ENCODE assay signal across 8 cellular contexts in the genomic region with DNA sequence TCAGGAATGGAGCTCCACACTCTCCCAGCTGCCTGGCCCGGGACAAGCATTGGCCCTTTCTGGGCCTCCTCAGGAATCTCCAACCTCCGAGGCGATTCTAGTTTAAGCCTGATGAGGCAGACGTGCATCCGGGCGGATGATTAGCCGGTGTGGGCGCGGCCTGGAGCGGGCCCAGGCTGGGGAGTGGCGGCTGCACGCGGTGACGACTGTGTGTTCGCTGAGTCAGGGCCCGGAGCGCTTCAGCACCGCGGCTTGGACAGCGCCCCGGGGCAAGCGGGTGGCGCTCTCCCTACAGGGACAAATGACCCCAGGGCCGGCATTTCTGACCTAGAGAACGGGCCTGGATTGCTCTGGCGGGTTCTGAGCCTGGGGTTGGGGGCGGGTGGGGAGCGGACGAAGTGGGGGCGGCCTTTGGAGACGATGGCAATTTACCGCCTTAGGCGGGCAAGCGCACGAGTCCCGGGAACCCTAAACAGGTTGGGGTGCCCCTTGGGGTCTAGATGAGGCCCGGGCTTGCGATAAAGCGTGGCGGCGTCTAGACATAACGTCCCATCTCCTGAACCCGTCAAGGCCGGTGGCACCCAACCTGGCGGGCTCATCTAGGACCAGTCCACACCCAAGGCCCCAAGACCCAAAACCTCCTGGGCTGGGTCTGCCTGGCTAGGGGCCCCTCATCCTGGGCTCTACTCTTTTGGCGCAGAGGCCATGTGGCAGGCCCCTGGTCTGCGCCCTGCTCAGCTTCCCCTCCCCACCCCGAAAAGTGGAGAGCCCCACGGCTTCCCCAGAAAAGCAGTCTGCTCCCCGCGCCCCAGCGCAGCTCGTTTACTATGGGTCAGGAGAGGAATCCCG. TPM values are rescaled to one million over a fixed set of nuclear protein-coding genes. Genes with fewer than 3 reads are reported as not detected.
DNase-seq lines count a peak whose midpoint lies in the region; ATAC-seq and TF ChIP-seq lines count a peak whose summit lies in the region.

No MANE protein-coding gene starts in this region.

- H3K27ac Mint-ChIP-seq in activated CD8-positive, alpha-beta memory T cell treated with anti-CD3 and anti-CD28 coated beads, Interleukin-2, amount 10 ng/mL, durations not matched to agents 7 days and 5 days = no peak overlapping the region

- H3K9me2 ChIP-seq in MM.1S (replicated peaks; ENCODE audit: insufficient read depth, low read length) = no peaks in the 10 kb centered on the region

- H3K27me3 Mint-ChIP-seq in activated CD8-positive, alpha-beta memory T cell treated with anti-CD3 and anti-CD28 coated beads, Interleukin-2, amount 10 ng/mL, durations not matched to agents 7 days and 5 days = peaks cover 64% of the 10 kb centered on the region

- H3K27ac ChIP-seq in MM.1S (ENCODE audit: low read length) (no peak overlapping the region), gastrocnemius medialis (no peak overlapping the region)

- H3F3A ChIP-seq in MM.1S (ENCODE audit: insufficient read depth, low read length) = no peaks in the 10 kb centered on the region

- H3K9ac ChIP-seq in MM.1S (ENCODE audit: low read length) = no peak overlapping the region

- no peaks in the 10 kb centered on the region for H3K9me3 Mint-ChIP-seq in activated CD8-positive, alpha-beta memory T cell treated with anti-CD3 and anti-CD28 coated beads, Interleukin-2, amount 10 ng/mL, durations not matched to agents 7 days and 5 days (ENCODE audit: low read depth)

- TF ChIP-seq CTCF in MM.1S (IDR thresholded peaks at IDR 0.05; ENCODE audit: low read length) (no peak), gastrocnemius medialis (IDR thresholded peaks at IDR 0.05 in 4 of 5, conservative IDR thresholded peaks at IDR 0.05 in 1 of 5) (no peak)

- DNase-seq in EL (peak; percentile 85), MM.1S (peak; percentile 74), foreskin melanocyte (peak; percentile 64), posterior cingulate gyrus (peak in 7 of 10 donors; percentile 12 to 90 (median 53)), KG1 (lab: John Stamatoyannopoulos, UW) (no peak), GM19238 (ENCODE audit: insufficient read length, low spot score) (no peak), gastrocnemius medialis (no peak)
- peak; percentile 76 for DNase-seq in activated CD8-positive, alpha-beta memory T cell treated with anti-CD3 and anti-CD28 coated beads, Interleukin-2, amount 10 ng/mL, durations not matched to agents 7 days and 5 days

- intact Hi-C loops in posterior cingulate gyrus (cut with DNase I) = no loop called here
- intact Hi-C loops in gastrocnemius medialis (cut with DNase I; ENCODE audit: low total_unique reads) = no loop called here

- H3K4me3 ChIP-seq in MM.1S (ENCODE audit: low read length) (no peak overlapping the region), gastrocnemius medialis (no peak overlapping the region)

- no peaks in the 10 kb centered on the region for H3K36me3 Mint-ChIP-seq in activated CD8-positive, alpha-beta memory T cell treated with anti-CD3 and anti-CD28 coated beads, Interleukin-2, amount 10 ng/mL, durations not matched to agents 7 days and 5 days

- peak; percentile 99 for ATAC-seq in activated CD8-positive, alpha-beta memory T cell treated with anti-CD3 and anti-CD28 coated beads, Interleukin-2, amount 10 ng/mL, durations not matched to agents 7 days and 5 days
- ATAC-seq in gastrocnemius medialis = no peak

- H3K36me3 ChIP-seq in MM.1S (replicated peaks; ENCODE audit: insufficient read depth, low read length) (no peaks in the 10 kb centered on the region), gastrocnemius medialis (no peaks in the 10 kb centered on the region)

- H3K4me3 Mint-ChIP-seq in activated CD8-positive, alpha-beta memory T cell treated with anti-CD3 and anti-CD28 coated beads, Interleukin-2, amount 10 ng/mL, durations not matched to agents 7 days and 5 days = no peak overlapping the region

- H3K4me1 Mint-ChIP-seq in activated CD8-positive, alpha-beta memory T cell treated with anti-CD3 and anti-CD28 coated beads, Interleukin-2, amount 10 ng/mL, durations not matched to agents 7 days and 5 days = no peaks in the 10 kb centered on the region

- TF ChIP-seq POLR2A in gastrocnemius medialis (IDR thresholded peaks at IDR 0.05) = no peak

- H3K27me3 ChIP-seq in MM.1S (replicated peaks; ENCODE audit: insufficient read depth, low read length) (peaks cover 54% of the 10 kb centered on the region), gastrocnemius medialis (peaks cover 29 to 45% (median 33%) of the 10 kb centered on the region in 3 donors)

- no peak overlapping the region for H3K4me2 ChIP-seq in MM.1S (ENCODE audit: low read depth, low read length)

- CTCF ChIA-PET in activated CD8-positive, alpha-beta memory T cell treated with anti-CD3 and anti-CD28 coated beads, Interleukin-2, amount 10 ng/mL, durations not matched to agents 7 days and 5 days (lab: Charles Lee) = interaction anchor here (2.2 kb wide), 1 partner anchor 19 kb away, joined by 6 read pairs; no protein-coding TSS in a partner anchor

- in situ Hi-C loops in gastrocnemius medialis (cut with MboI; ENCODE audit: low sequenced_read_pairs in 4 of 4) = no loop called here

- no peaks in the 10 kb centered on the region for H3K79me2 ChIP-seq in MM.1S (ENCODE audit: low read length)

- no peaks in the 10 kb centered on the region for H4K20me1 ChIP-seq in MM.1S (ENCODE audit: insufficient read depth, low read length)

- H3K9me3 ChIP-seq in MM.1S (replicated peaks; ENCODE audit: insufficient read depth, low read length) (no peaks in the 10 kb centered on the region), gastrocnemius medialis (no peaks in the 10 kb centered on the region)

- H2AFZ ChIP-seq in MM.1S (ENCODE audit: low read length) = no peak overlapping the region

- H3K4me1 ChIP-seq in MM.1S (ENCODE audit: low read length) (no peaks in the 10 kb centered on the region), gastrocnemius medialis (no peaks in the 10 kb centered on the region)

RNA-seq across cellular contexts. Expression of a gene that starts 22.3 kb away (rescaled TPM):
- total RNA-seq in activated CD8-positive, alpha-beta memory T cell treated with anti-CD3 and anti-CD28 coated beads, Interleukin-2, amount 10 ng/mL, durations not matched to agents 7 days and 5 days = 10 to 100 TPM; 34.3 to 45.8 TPM
- total RNA-seq in gastrocnemius medialis = 10 to 100 TPM; 33.4 to 52.7 (median 39.3) TPM

Comparison
In these comparisons a context has a peak if more than half of its experiments do, and no peak if none do; other contexts are left out.
1. DNase-seq: peak in EL (single experiment), MM.1S (single experiment), activated CD8-positive, alpha-beta memory T cell treated with anti-CD3 and anti-CD28 coated beads, Interleukin-2, amount 10 ng/mL, durations not matched to agents 7 days and 5 days (single experiment), foreskin melanocyte (single experiment) and posterior cingulate gyrus (7 of 10); none in KG1 (single experiment), GM19238 (single experiment) and gastrocnemius medialis (0 of 2).